Comparison of ENCODE assay signal across 27 cellular contexts in genomic region chr16:63816304-63816703, GRCh38.
"Had no signal": no experiment of that assay in that cellular context is flagged by ENCODE, and none has a peak within 500 bp of the region (broad histone marks: within the 10 kb centered on the region; RNA-seq: fewer than 3 reads in every experiment).

No MANE protein-coding gene starts in this region.

- H3K36me3 ChIP-seq: ascending aorta, brain microvascular endothelial cell, gastroesophageal sphincter, right lobe of liver, transverse colon had no signal

- H3K27me3 ChIP-seq: ascending aorta, brain microvascular endothelial cell, gastroesophageal sphincter, right lobe of liver, testis, transverse colon had no signal

- H3K4me3 ChIP-seq: ascending aorta, gastroesophageal sphincter, right lobe of liver, testis, transverse colon had no signal

- ATAC-seq: gastroesophageal sphincter; left ventricle myocardium superior; right lobe of liver; stimulated activated naive CD8-positive, alpha-beta T cell treated with anti-CD3 and anti-CD28 coated beads, Interleukin-15, Interleukin-2, amounts not matched to agents 100 U/mL and 50 U/mL, for 24 hours had no signal

- DNase-seq: activated CD4-positive, alpha-beta memory T cell treated with anti-CD3 and anti-CD28 coated beads, Interleukin-2, amount 10 ng/mL, durations not matched to agents 7 days and 5 days; activated CD4-positive, alpha-beta T cell treated with anti-CD3 and anti-CD28 coated beads for 1 hour; activated CD4-positive, alpha-beta T cell treated with anti-CD3 and anti-CD28 coated beads, Interleukin-2, amount 10 ng/mL, durations not matched to agents 7 days and 5 days; activated CD8-positive, alpha-beta memory T cell treated with anti-CD3 and anti-CD28 coated beads, Interleukin-2, amount 50 U/mL, for 48 hours; activated gamma-delta T cell; activated naive CD4-positive, alpha-beta T cell treated with anti-CD3 and anti-CD28 coated beads, Interleukin-2, amount 10 ng/mL, durations not matched to agents 7 days and 5 days; activated naive CD8-positive, alpha-beta T cell treated with anti-CD3 and anti-CD28 coated beads, Interleukin-2, amount 10 ng/mL, durations not matched to agents 7 days and 5 days; activated T-cell treated with anti-CD3 and anti-CD28 coated beads, Interleukin-2, amount 50 U/mL, for 24 hours; brain microvascular endothelial cell; caudate nucleus; endodermal cell; head of caudate nucleus; hypothalamus; immature natural killer cell; kidney glomerular epithelial cell; left ventricle myocardium superior; naive B cell; nephron progenitor cell; posterior cingulate gyrus; right lobe of liver; stimulated activated CD4-positive, alpha-beta T cell treated with anti-CD3 and anti-CD28 coated beads, Interleukin-2, amount 100 ng/mL, for 48 hours; stimulated activated naive CD8-positive, alpha-beta T cell treated with anti-CD3 and anti-CD28 coated beads, Interleukin-15, Interleukin-2, amounts not matched to agents 100 U/mL and 50 U/mL, for 24 hours; T1000; testis; transverse colon had no signal

- H3K4me1 ChIP-seq: ascending aorta, gastroesophageal sphincter, right lobe of liver, testis, transverse colon had no signal

- H3K27ac ChIP-seq: ascending aorta, brain microvascular endothelial cell, gastroesophageal sphincter, right lobe of liver, testis, transverse colon had no signal

- H3K9me3 ChIP-seq: ascending aorta, gastroesophageal sphincter, right lobe of liver, testis had no signal
